ENCODE assay signal across 26 cellular contexts in the genomic region with DNA sequence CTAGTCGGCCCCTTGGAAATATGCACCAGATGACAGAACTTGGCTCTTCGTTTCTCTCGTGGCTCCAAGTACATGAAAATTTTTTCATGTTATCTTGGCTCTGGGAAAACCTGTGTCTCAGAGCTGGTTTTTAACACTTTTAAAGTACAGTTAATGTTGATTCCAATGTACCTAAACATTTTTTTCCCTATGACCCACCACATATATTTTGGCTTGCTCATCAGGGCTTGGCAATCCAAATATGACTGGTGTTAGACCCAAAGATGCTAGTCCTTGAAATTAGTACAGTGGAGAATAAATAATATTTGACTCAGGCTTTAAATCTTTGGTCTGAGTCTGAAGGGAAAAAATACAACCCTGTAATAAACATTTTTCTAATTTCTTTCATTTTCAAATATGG. TPM values are rescaled to one million over a fixed set of nuclear protein-coding genes. Genes with fewer than 3 reads are reported as not detected.
DNase-seq lines count a peak whose midpoint lies in the region; FAIRE-seq and TF ChIP-seq lines count a peak whose summit lies in the region.
"Had no signal": no experiment of that assay in that cellular context is flagged by ENCODE, and none has a peak within 500 bp of the region (broad histone marks: within the 10 kb centered on the region; RNA-seq: fewer than 3 reads in every experiment).

No MANE protein-coding gene starts in this region.

- peak overlapping the region; percentile 6 for H2AFZ ChIP-seq in osteoblast (ENCODE audit: low read length)

- no peaks in the 10 kb centered on the region for H3K36me3 Mint-ChIP-seq in Caco-2 (ENCODE audit: insufficient read depth, unreplicated experiment)
- H3K36me3 Mint-ChIP-seq: brain had no signal

- no peak overlapping the region for H3K4me3 Mint-ChIP-seq in Caco-2 (ENCODE audit: unreplicated experiment)
- H3K4me3 Mint-ChIP-seq: activated naive CD8-positive, alpha-beta T cell treated with anti-CD3 and anti-CD28 coated beads, Interleukin-2, amount 50 U/mL, for 24 hours; activated T-cell treated with anti-CD3 and anti-CD28 coated beads, Interleukin-2, amount 50 U/mL, for 72 hours; brain; T-helper 17 cell had no signal

- CTCF ChIA-PET in Caco-2 (lab: Charles Lee), result no interaction called here

- no peaks in the 10 kb centered on the region for H3K79me2 ChIP-seq in osteoblast (ENCODE audit: insufficient read depth, low read length)

- H4K20me1 ChIP-seq in osteoblast (ENCODE audit: insufficient read depth, low read length), result no peaks in the 10 kb centered on the region
- H4K20me1 ChIP-seq: BLaER1 had no signal

- H3K27me3 ChIP-seq in bronchial epithelial cell (ENCODE audit: control insufficient read depth, insufficient read depth, low read length) (no peaks in the 10 kb centered on the region), osteoblast (ENCODE audit: insufficient read depth, low read length) (no peaks in the 10 kb centered on the region), Caco-2 (replicated peaks; ENCODE audit: control insufficient read depth, insufficient read depth, low read length) (no peaks in the 10 kb centered on the region)
- H3K27me3 ChIP-seq: BLaER1, right lobe of liver, thyroid gland, uterus had no signal

- peaks cover 14% of the 10 kb centered on the region for H3K4me1 Mint-ChIP-seq in Caco-2 (ENCODE audit: low read depth, unreplicated experiment)
- H3K4me1 Mint-ChIP-seq: activated naive CD8-positive, alpha-beta T cell treated with anti-CD3 and anti-CD28 coated beads, Interleukin-2, amount 50 U/mL, for 24 hours; T-helper 17 cell had no signal

- no peak for FAIRE-seq in bronchial epithelial cell (lab: Jason Lieb, UNC)
- FAIRE-seq: islet of Langerhans, TTC549 had no signal

- no peaks in the 10 kb centered on the region for H3K9me3 Mint-ChIP-seq in Caco-2 (ENCODE audit: unreplicated experiment)
- H3K9me3 Mint-ChIP-seq: activated naive CD8-positive, alpha-beta T cell treated with anti-CD3 and anti-CD28 coated beads, Interleukin-2, amount 50 U/mL, for 24 hours; activated T-cell treated with anti-CD3 and anti-CD28 coated beads, Interleukin-2, amount 50 U/mL, for 72 hours had no signal

- H3K27me3 Mint-ChIP-seq in Caco-2 (ENCODE audit: insufficient read depth, unreplicated experiment), result no peaks in the 10 kb centered on the region
- H3K27me3 Mint-ChIP-seq: activated naive CD8-positive, alpha-beta T cell treated with anti-CD3 and anti-CD28 coated beads, Interleukin-2, amount 50 U/mL, for 24 hours; brain had no signal

- intact Hi-C loops in Caco-2 (cut with micrococcal nuclease; ENCODE audit: unreplicated experiment), result no loop called here

- DNase-seq in EL (peak; percentile 72), M059J (ENCODE audit: low read depth) (peak; percentile 26), bronchial epithelial cell (ENCODE audit: low read depth) (peak; percentile 47), osteoblast (ENCODE audit: insufficient read length, low spot score, missing footprints) (no peak), dedifferentiated amniotic fluid mesenchymal stem cell (ENCODE audit: extremely low spot score) (no peak), GM19240 (ENCODE audit: insufficient read length, low spot score) (no peak), Caco-2 (no peak)
- DNase-seq: activated CD4-positive, alpha-beta T cell treated with anti-CD3 and anti-CD28 coated beads, Interleukin-2, amount 50 U/mL, for 48 hours; activated naive CD4-positive, alpha-beta T cell; activated naive CD8-positive, alpha-beta T cell treated with anti-CD3 and anti-CD28 coated beads, Interleukin-2, amount 50 U/mL, for 24 hours; activated T-cell treated with anti-CD3 and anti-CD28 coated beads, Interleukin-2, amount 50 U/mL, for 72 hours; NCI-H1092 treated with DMSO at 0.1 percent for 48 hours; NCI-H187; NCI-H526; NK-92 treated with Interleukin-12 subunit alpha and Interleukin-12 subunit beta, amount 100 ng/mL, for 24 hours; right lobe of liver; Right ventricle myocardium superior; stimulated activated CD4-positive, alpha-beta T cell treated with anti-CD3 and anti-CD28 coated beads, Interleukin-4, amount 100 ng/mL, for 24 hours; T-helper 17 cell; thyroid gland; uterus had no signal

- H3K36me3 ChIP-seq in bronchial epithelial cell (ENCODE audit: control insufficient read depth, insufficient read depth, low read length) (no peaks in the 10 kb centered on the region), osteoblast (ENCODE audit: insufficient read depth, low read length) (no peaks in the 10 kb centered on the region), Caco-2 (ENCODE audit: control insufficient read depth, insufficient read depth, low read length) (no peaks in the 10 kb centered on the region)
- H3K36me3 ChIP-seq: BLaER1, HAP-1, right lobe of liver, thyroid gland, uterus had no signal

- H3K4me3 ChIP-seq in bronchial epithelial cell (ENCODE audit: low read depth, low read length), result no peak overlapping the region
- H3K4me3 ChIP-seq in osteoblast (ENCODE audit: insufficient read depth, low read length), result no peak overlapping the region
- no peak overlapping the region for H3K4me3 ChIP-seq in Caco-2 (ENCODE audit: low read depth, low read length)
- H3K4me3 ChIP-seq: BLaER1, HAP-1, right lobe of liver, thyroid gland, uterus had no signal

- no peak overlapping the region for H3K27ac Mint-ChIP-seq in Caco-2 (ENCODE audit: unreplicated experiment)
- H3K27ac Mint-ChIP-seq: activated naive CD8-positive, alpha-beta T cell treated with anti-CD3 and anti-CD28 coated beads, Interleukin-2, amount 50 U/mL, for 24 hours; activated T-cell treated with anti-CD3 and anti-CD28 coated beads, Interleukin-2, amount 50 U/mL, for 72 hours; brain; T-helper 17 cell had no signal

- BruUV-seq in Caco-2 (replicated peaks; lab: Mats Ljungman, UMichigan), result no TSS peak

- H3K27ac ChIP-seq in osteoblast (ENCODE audit: low read depth, low read length), result peak overlapping the region; percentile 26
- H3K27ac ChIP-seq: BLaER1, right lobe of liver, thyroid gland had no signal

- H3K4me2 ChIP-seq in osteoblast (ENCODE audit: insufficient read depth, low read length), result no peak overlapping the region
- H3K4me2 ChIP-seq: BLaER1 had no signal

- H3K4me1 ChIP-seq in osteoblast (ENCODE audit: insufficient read depth, low read length) (peaks cover 25% of the 10 kb centered on the region), Caco-2 (peaks cover 13% of the 10 kb centered on the region)
- H3K4me1 ChIP-seq: BLaER1 had no signal

- no peaks in the 10 kb centered on the region for H3K9me3 ChIP-seq in osteoblast (ENCODE audit: low read depth, low read length)
- H3K9me3 ChIP-seq in Caco-2, result peaks cover 7% of the 10 kb centered on the region; the same call in 1 of the 2 replicates
- H3K9me3 ChIP-seq: BLaER1, HAP-1, right lobe of liver, thyroid gland, uterus had no signal

- POLR2A ChIA-PET in Caco-2 (lab: Charles Lee), result no interaction called here

- TF ChIP-seq CTCF in bronchial epithelial cell (IDR thresholded peaks at IDR 0.05; ENCODE audit: insufficient read depth, low read length, severe bottlenecking) (no peak), osteoblast (IDR thresholded peaks at IDR 0.05; ENCODE audit: extremely low read depth, low read depth, low read length) (no peak), Caco-2 (IDR thresholded peaks at IDR 0.05; ENCODE audit: insufficient read depth in 1 of 2, low read depth in 1 of 2, low read length in 1 of 2, severe bottlenecking in 1 of 2, unreplicated experiment in 1 of 2) (no peak)

RNA-seq across cellular contexts. Expression of a gene that starts 15.5 kb away (rescaled TPM):
- total RNA-seq in M059J (2014; rRNA removed; shearing (Covaris generic)), result 0.64 TPM in 1 of 2 replicates, not detected in the other
- 2.8 and 3.7 TPM in 2 replicates for total RNA-seq in bronchial epithelial cell
- total RNA-seq in osteoblast, result 1.2 and 1.8 TPM in 2 replicates
- total RNA-seq in Caco-2 (2022), result not detected in 2 replicates
- total RNA-seq: activated T-cell treated with anti-CD3 and anti-CD28 coated beads, Interleukin-2, amount 50 U/mL, for 72 hours had no signal

Comparison
In these comparisons a context has a peak if more than half of its experiments do, and no peak if none do; other contexts are left out.
1. DNase-seq: peak in EL (single experiment), M059J (single experiment) and bronchial epithelial cell (single experiment); none in osteoblast (single experiment), dedifferentiated amniotic fluid mesenchymal stem cell (single experiment), GM19240 (single experiment) and Caco-2 (0 of 2).